ENCODE assay signal across 22 cellular contexts in genomic region chr5:170640731-170641588, GRCh38.
"Had no signal": no experiment of that assay in that cellular context is flagged by ENCODE, and none has a peak within 500 bp of the region (broad histone marks: within the 10 kb centered on the region; RNA-seq: fewer than 3 reads in every experiment).

No MANE protein-coding gene starts in this region.

- H3K27ac Mint-ChIP-seq: activated naive CD4-positive, alpha-beta T cell treated with anti-CD3 and anti-CD28 coated beads, Interleukin-2, amount 50 U/mL, for 24 hours; natural killer cell; progenitor cell of endocrine pancreas; type B pancreatic cell had no signal

- H3K9me3 Mint-ChIP-seq: activated naive CD4-positive, alpha-beta T cell treated with anti-CD3 and anti-CD28 coated beads, Interleukin-2, amount 50 U/mL, for 24 hours; natural killer cell; type B pancreatic cell had no signal

- FAIRE-seq: endothelial cell of umbilical vein had no signal

- H3K36me3 Mint-ChIP-seq: activated naive CD4-positive, alpha-beta T cell treated with anti-CD3 and anti-CD28 coated beads, Interleukin-2, amount 50 U/mL, for 24 hours; natural killer cell; type B pancreatic cell had no signal

- H3K4me1 ChIP-seq: body of pancreas, left lung, vagina had no signal

- H3K4me3 ChIP-seq: body of pancreas, cardiac muscle cell, left lung, lung, thoracic aorta, vagina had no signal

- H3K36me3 ChIP-seq: cardiac muscle cell, left lung, thoracic aorta, vagina had no signal

- H3K9me3 ChIP-seq: body of pancreas, left lung, thoracic aorta, vagina had no signal

- H3K27ac ChIP-seq: body of pancreas, cardiac muscle cell, left lung, thoracic aorta, vagina had no signal

- DNase-seq: activated CD4-positive, alpha-beta T cell treated with anti-CD3 and anti-CD28 coated beads for 4 hours; activated CD4-positive, alpha-beta T cell treated with anti-CD3 and anti-CD28 coated beads, Interleukin-2, amount 50 U/mL, for 48 hours; activated CD4-positive, CD25-positive, alpha-beta regulatory T cell; activated gamma-delta T cell treated with Interleukin-2 at 50 U/mL for 16 hours; anterior cingulate cortex; body of pancreas; effector memory CD4-positive, alpha-beta T cell; foreskin melanocyte; left lung; natural killer cell; retina; stimulated activated CD4-positive, alpha-beta T cell treated with anti-CD3 and anti-CD28 coated beads, Interleukin-4, amount 100 ng/mL, for 24 hours; stimulated activated naive CD4-positive, alpha-beta T cell treated with Interleukin-2 at 50 U/mL for 16 hours; T1000 had no signal

- H3K4me3 Mint-ChIP-seq: activated naive CD4-positive, alpha-beta T cell treated with anti-CD3 and anti-CD28 coated beads, Interleukin-2, amount 50 U/mL, for 24 hours; natural killer cell; type B pancreatic cell had no signal

- H3K27me3 ChIP-seq: body of pancreas, vagina had no signal

- H3K4me1 Mint-ChIP-seq: activated naive CD4-positive, alpha-beta T cell treated with anti-CD3 and anti-CD28 coated beads, Interleukin-2, amount 50 U/mL, for 24 hours had no signal
